Comparison of ENCODE assay signal across 10 cellular contexts in genomic region chr12:4579305-4580097, GRCh38. TPM values are rescaled to one million over a fixed set of nuclear protein-coding genes. Genes with fewer than 3 reads are reported as not detected.
DNase-seq lines count a peak whose midpoint lies in the region; ATAC-seq, FAIRE-seq and TF ChIP-seq lines count a peak whose summit lies in the region.
"Had no signal": no experiment of that assay in that cellular context is flagged by ENCODE, and none has a peak within 500 bp of the region (broad histone marks: within the 10 kb centered on the region; RNA-seq: fewer than 3 reads in every experiment).

No MANE protein-coding gene starts in this region.

- intact Hi-C loops in PC-3 (cut with micrococcal nuclease): no loop called here

- no peaks in the 10 kb centered on the region for H4K20me1 ChIP-seq in PC-3 (ENCODE audit: low read length)

- in situ Hi-C loops in ACHN (cut with HindIII; ENCODE audit: low pct_ligation_motif_present, low pct_unique_long_range_greater_than_20kb, low sequenced_read_pairs): no loop called here
- in situ Hi-C loops in GM13976 (cut with MboI; ENCODE audit: low sequenced_read_pairs, unreplicated experiment): no loop called here

- FAIRE-seq in H54 (lab: Jason Lieb, UNC): no peak

- TF ChIP-seq POLR2A in H54 (IDR thresholded peaks at IDR 0.05; ENCODE audit: low read depth, low read length): no peak

- H3K4me1 ChIP-seq in PC-3 (ENCODE audit: insufficient read depth, low read length): no peaks in the 10 kb centered on the region

- ATAC-seq in PC-3 (no peak), GM21786 (IDR thresholded peaks at IDR 0.05; ENCODE audit: unreplicated experiment) (no peak), GM18498 (IDR thresholded peaks at IDR 0.05; ENCODE audit: unreplicated experiment) (no peak)
- ATAC-seq: stimulated activated naive CD8-positive, alpha-beta T cell treated with anti-CD3 and anti-CD28 coated beads, Interleukin-15, Interleukin-2, amounts not matched to agents 100 U/mL and 50 U/mL, for 24 hours had no signal

- no peaks in the 10 kb centered on the region for H3K36me3 ChIP-seq in PC-3 (ENCODE audit: low read depth, low read length)

- H3K27ac ChIP-seq in PC-3 (ENCODE audit: low read length): no peak overlapping the region

- H3K27me3 ChIP-seq in PC-3 (ENCODE audit: low read length): no peaks in the 10 kb centered on the region

- H3K9ac ChIP-seq in PC-3 (ENCODE audit: low read length): no peak overlapping the region

- no peaks in the 10 kb centered on the region for H3F3A ChIP-seq in PC-3 (ENCODE audit: low read length, unreplicated experiment)

- BruUV-seq in PC-3 (replicated peaks; lab: Mats Ljungman, UMichigan): no TSS peak

- CTCF ChIA-PET in PC-3 (lab: Charles Lee): no interaction called here

- DNase-seq in ACHN (peak; percentile 16), GM13976 (ENCODE audit: low spot score) (peak; percentile 52), PC-3 (peak; percentile 5), fibroblast of pulmonary artery (ENCODE audit: low read depth) (peak; percentile 23), cerebellar cortex (ENCODE audit: low spot score) (no peak), H54 (ENCODE audit: insufficient read length, low spot score) (no peak)
- DNase-seq: immature natural killer cell; stimulated activated naive CD8-positive, alpha-beta T cell treated with anti-CD3 and anti-CD28 coated beads, Interleukin-15, Interleukin-2, amounts not matched to agents 100 U/mL and 50 U/mL, for 24 hours had no signal

- H3K4me3 ChIP-seq in PC-3 (ENCODE audit: low read length) (no peak overlapping the region), fibroblast of pulmonary artery (replicated peaks; ENCODE audit: low read depth, low read length) (no peak overlapping the region)

- no peak overlapping the region for H3K4me2 ChIP-seq in PC-3 (ENCODE audit: low read length)

- H3K9me3 ChIP-seq in PC-3 (ENCODE audit: low read length): no peaks in the 10 kb centered on the region

- TF ChIP-seq CTCF in GM13976 (IDR thresholded peaks at IDR 0.05; ENCODE audit: borderline replicate concordance, control extremely low read depth, extremely low read depth, insufficient read depth, missing control alignments): no peak
- no peak for TF ChIP-seq CTCF in PC-3 (conservative IDR thresholded peaks at IDR 0.05; ENCODE audit: low read depth, low read length)
- peak; percentile 5 for TF ChIP-seq CTCF in fibroblast of pulmonary artery (IDR thresholded peaks at IDR 0.05; ENCODE audit: low read length, missing control alignments)

- no peaks in the 10 kb centered on the region for H3K79me2 ChIP-seq in PC-3 (ENCODE audit: low read length)

- POLR2A ChIA-PET in PC-3 (lab: Charles Lee; ENCODE audit: unreplicated experiment): no interaction called here

- no peaks in the 10 kb centered on the region for H3K9me2 ChIP-seq in PC-3 (replicated peaks; ENCODE audit: low read length)

- no peak overlapping the region for H2AFZ ChIP-seq in PC-3 (ENCODE audit: low read length)

RNA-seq across cellular contexts. Expression of gene DYRK4, which starts 17.5 kb away (rescaled TPM):
- total RNA-seq in PC-3 (2014; rRNA removed): 49.4 and 58.6 TPM in 2 replicates

RNA-seq across cellular contexts. Expression of gene RAD51AP1, which starts 40.8 kb away (rescaled TPM):
- 15.9 and 24.7 TPM in 2 replicates for total RNA-seq in PC-3 (2014; rRNA removed)

Comparison
In these comparisons a context has a peak if more than half of its experiments do, and no peak if none do; other contexts are left out.
1. DNase-seq: peak in ACHN (single experiment), GM13976 (single experiment), PC-3 (single experiment) and fibroblast of pulmonary artery (single experiment); none in cerebellar cortex (single experiment) and H54 (single experiment).